ENCODE assay signal across 1 cellular context in genomic region chr13:91351123-91351522, GRCh38.
TF ChIP-seq lines count a peak whose summit lies in the region.

No MANE protein-coding gene starts in this region.

TF ChIP-seq in liver, 16 proteins besides CTCF, POLR2A, EP300 and RAD21:
- TF ChIP-seq SP1 (IDR thresholded peaks at IDR 0.05) (no peak), REST (IDR thresholded peaks at IDR 0.05) (no peak), HNF4G (IDR thresholded peaks at IDR 0.05) (no peak), JUND (IDR thresholded peaks at IDR 0.05) (no peak), EGR1 (IDR thresholded peaks at IDR 0.05; ENCODE audit: low read depth in 2 of 2) (no peak), FOXA2 (IDR thresholded peaks at IDR 0.05) (no peak), TAF1 (conservative IDR thresholded peaks at IDR 0.05) (no peak)
- TF ChIP-seq, protein P1, sequence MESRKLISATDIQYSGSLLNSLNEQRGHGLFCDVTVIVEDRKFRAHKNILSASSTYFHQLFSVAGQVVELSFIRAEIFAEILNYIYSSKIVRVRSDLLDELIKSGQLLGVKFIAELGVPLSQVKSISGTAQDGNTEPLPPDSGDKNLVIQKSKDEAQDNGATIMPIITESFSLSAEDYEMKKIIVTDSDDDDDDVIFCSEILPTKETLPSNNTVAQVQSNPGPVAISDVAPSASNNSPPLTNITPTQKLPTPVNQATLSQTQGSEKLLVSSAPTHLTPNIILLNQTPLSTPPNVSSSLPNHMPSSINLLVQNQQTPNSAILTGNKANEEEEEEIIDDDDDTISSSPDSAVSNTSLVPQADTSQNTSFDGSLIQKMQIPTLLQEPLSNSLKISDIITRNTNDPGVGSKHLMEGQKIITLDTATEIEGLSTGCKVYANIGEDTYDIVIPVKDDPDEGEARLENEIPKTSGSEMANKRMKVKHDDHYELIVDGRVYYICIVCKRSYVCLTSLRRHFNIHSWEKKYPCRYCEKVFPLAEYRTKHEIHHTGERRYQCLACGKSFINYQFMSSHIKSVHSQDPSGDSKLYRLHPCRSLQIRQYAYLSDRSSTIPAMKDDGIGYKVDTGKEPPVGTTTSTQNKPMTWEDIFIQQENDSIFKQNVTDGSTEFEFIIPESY (IDR thresholded peaks at IDR 0.05) = no peak
- TF ChIP-seq, protein P2, sequence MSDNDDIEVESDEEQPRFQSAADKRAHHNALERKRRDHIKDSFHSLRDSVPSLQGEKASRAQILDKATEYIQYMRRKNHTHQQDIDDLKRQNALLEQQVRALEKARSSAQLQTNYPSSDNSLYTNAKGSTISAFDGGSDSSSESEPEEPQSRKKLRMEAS (IDR thresholded peaks at IDR 0.05) = no peak
